Comparison of ENCODE assay signal across 7 cellular contexts in the genomic region with DNA sequence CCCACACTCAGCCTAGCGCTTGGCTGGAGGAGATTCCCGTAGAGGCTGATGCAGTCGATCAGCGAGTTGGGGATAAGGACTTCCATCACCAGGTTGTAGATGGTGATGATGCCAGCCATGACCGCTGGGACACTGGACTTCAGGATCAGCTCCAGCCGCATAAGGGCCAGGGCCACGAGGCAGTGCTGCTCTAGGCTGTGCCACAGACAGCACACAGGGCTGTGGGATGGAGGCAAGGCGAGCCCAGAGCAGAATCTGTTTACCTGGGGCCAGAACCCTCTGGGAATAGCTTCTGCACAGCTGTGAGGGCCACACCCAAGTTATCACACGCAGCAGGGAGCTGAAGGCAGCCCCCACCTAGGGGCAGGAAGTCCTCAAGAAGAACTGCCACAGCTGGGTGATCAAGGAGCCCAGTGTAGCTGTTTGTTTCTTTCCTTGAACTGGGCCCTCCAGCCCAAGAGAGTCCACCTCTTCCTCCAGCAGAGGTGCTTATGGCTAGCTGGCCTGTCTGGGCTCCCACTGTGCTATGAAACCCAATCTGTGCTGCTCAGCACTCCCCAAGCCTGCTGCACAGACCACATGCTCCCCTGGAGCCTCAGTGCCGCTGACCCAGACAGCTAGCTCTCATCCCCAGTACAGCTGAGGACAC. TPM values are rescaled to one million over a fixed set of nuclear protein-coding genes. Genes with fewer than 3 reads are reported as not detected.
DNase-seq lines count a peak whose midpoint lies in the region; ATAC-seq and TF ChIP-seq lines count a peak whose summit lies in the region.

No MANE protein-coding gene starts in this region.

- peak; percentile 63 for ATAC-seq in HG02885 (IDR thresholded peaks at IDR 0.05; ENCODE audit: poor library complexity, unreplicated experiment)
- ATAC-seq in activated CD8-positive, alpha-beta T cell treated with anti-CD3 and anti-CD28 coated beads for 36 hours: peak; percentile 11

- no peaks in the 10 kb centered on the region for H3K36me3 ChIP-seq in MM.1S (replicated peaks; ENCODE audit: insufficient read depth, low read length)

- no peak overlapping the region for H3K4me3 ChIP-seq in MM.1S (ENCODE audit: low read length)

- no peak for TF ChIP-seq CTCF in activated CD8-positive, alpha-beta T cell treated with anti-CD3 and anti-CD28 coated beads for 36 hours (IDR thresholded peaks at IDR 0.05)
- TF ChIP-seq CTCF in MM.1S (IDR thresholded peaks at IDR 0.05; ENCODE audit: low read length): no peak

- H3K9ac ChIP-seq in MM.1S (ENCODE audit: low read length): no peak overlapping the region

- POLR2A ChIA-PET in activated CD8-positive, alpha-beta T cell treated with anti-CD3 and anti-CD28 coated beads for 36 hours (lab: Charles Lee): interaction anchor here (0.5 to 10.1 kb wide), 6 partner anchors 8 to 627 kb away, joined by 3 to 117 read pairs (median 5); no protein-coding TSS in a partner anchor

- H3K4me1 ChIP-seq in MM.1S (ENCODE audit: low read length): peaks cover 15% of the 10 kb centered on the region; the same call in 1 of the 2 replicates

- no peaks in the 10 kb centered on the region for H3K9me3 Mint-ChIP-seq in activated CD8-positive, alpha-beta T cell treated with anti-CD3 and anti-CD28 coated beads for 36 hours

- no peak overlapping the region for H3K4me2 ChIP-seq in MM.1S (ENCODE audit: low read depth, low read length)

- peak; percentile 73 for DNase-seq in GM19238 (ENCODE audit: insufficient read length, low spot score)
- DNase-seq in activated CD8-positive, alpha-beta T cell treated with anti-CD3 and anti-CD28 coated beads for 36 hours: no peak
- DNase-seq in myocyte (ENCODE audit: low read depth): peak; percentile 68
- no peak for DNase-seq in MM.1S
- DNase-seq in HCEC 1CT: no peak
- no peak for DNase-seq in Kasumi-1 (lab: John Stamatoyannopoulos, UW)

- H3K36me3 Mint-ChIP-seq in activated CD8-positive, alpha-beta T cell treated with anti-CD3 and anti-CD28 coated beads for 36 hours (ENCODE audit: low read depth): peaks cover 80% of the 10 kb centered on the region

- peaks cover 7% of the 10 kb centered on the region; the same call in 1 of the 2 replicates for H4K20me1 ChIP-seq in MM.1S (ENCODE audit: insufficient read depth, low read length)

- H3F3A ChIP-seq in MM.1S (ENCODE audit: insufficient read depth, low read length): 0 out of 2 replicates have a peak, but pooled peaks cover 3% of the 10 kb centered on the region

- no peaks in the 10 kb centered on the region for H3K27me3 ChIP-seq in MM.1S (replicated peaks; ENCODE audit: insufficient read depth, low read length)

- H3K4me3 Mint-ChIP-seq in activated CD8-positive, alpha-beta T cell treated with anti-CD3 and anti-CD28 coated beads for 36 hours: peak overlapping the region; percentile 8

- no peak overlapping the region for H2AFZ ChIP-seq in MM.1S (ENCODE audit: low read length)

- H3K4me1 Mint-ChIP-seq in activated CD8-positive, alpha-beta T cell treated with anti-CD3 and anti-CD28 coated beads for 36 hours (ENCODE audit: low read depth): peaks cover 86% of the 10 kb centered on the region

- no peaks in the 10 kb centered on the region for H3K27me3 Mint-ChIP-seq in activated CD8-positive, alpha-beta T cell treated with anti-CD3 and anti-CD28 coated beads for 36 hours

- no peaks in the 10 kb centered on the region for H3K9me3 ChIP-seq in MM.1S (replicated peaks; ENCODE audit: insufficient read depth, low read length)

- intact Hi-C loops in activated CD8-positive, alpha-beta T cell treated with anti-CD3 and anti-CD28 coated beads for 36 hours (cut with micrococcal nuclease): no loop called here

- H3K79me2 ChIP-seq in MM.1S (ENCODE audit: low read length): peaks cover 95% of the 10 kb centered on the region

- H3K27ac Mint-ChIP-seq in activated CD8-positive, alpha-beta T cell treated with anti-CD3 and anti-CD28 coated beads for 36 hours: peak overlapping the region; percentile 57

- H3K9me2 ChIP-seq in MM.1S (replicated peaks; ENCODE audit: insufficient read depth, low read length): no peaks in the 10 kb centered on the region

- CTCF ChIA-PET in activated CD8-positive, alpha-beta T cell treated with anti-CD3 and anti-CD28 coated beads for 36 hours (lab: Charles Lee): interaction anchor here (2.0 to 2.1 kb wide), 2 partner anchors 30 to 121 kb away, joined by 5 to 7 read pairs; no protein-coding TSS in a partner anchor

- no peak overlapping the region for H3K27ac ChIP-seq in MM.1S (ENCODE audit: low read length)

RNA-seq across cellular contexts. Expression of gene SLC2A1, which starts 6.2 kb away (rescaled TPM):
- 100 to 1,000 TPM; 158 to 162 TPM for total RNA-seq in activated CD8-positive, alpha-beta T cell treated with anti-CD3 and anti-CD28 coated beads for 36 hours
- 146 and 164 TPM in 2 replicates for total RNA-seq in myocyte
- polyA plus RNA-seq in myocyte (2012): 227 TPM

Comparison
In these comparisons a context has a peak if more than half of its experiments do, and no peak if none do; other contexts are left out.
1. DNase-seq: peak in GM19238 (single experiment) and myocyte (single experiment); none in activated CD8-positive, alpha-beta T cell treated with anti-CD3 and anti-CD28 coated beads for 36 hours (single experiment), MM.1S (single experiment), HCEC 1CT (single experiment) and Kasumi-1 (0 of 2).